30 cellular contexts compared by ENCODE assay signal in genomic region chrX:134573683-134574035, GRCh38.
"Had no signal": no experiment of that assay in that cellular context is flagged by ENCODE, and none has a peak within 500 bp of the region (broad histone marks: within the 10 kb centered on the region; RNA-seq: fewer than 3 reads in every experiment).

No MANE protein-coding gene starts in this region.

- H3K27ac Mint-ChIP-seq: activated CD4-positive, alpha-beta T cell treated with anti-CD3 and anti-CD28 coated beads, Interleukin-2, amount 10 ng/mL, durations not matched to agents 7 days and 5 days; activated CD8-positive, alpha-beta T cell treated with anti-CD3 and anti-CD28 coated beads for 36 hours; activated naive CD4-positive, alpha-beta T cell treated with anti-CD3 and anti-CD28 coated beads, Interleukin-2, amount 50 U/mL, for 24 hours; activated naive CD8-positive, alpha-beta T cell treated with anti-CD3 and anti-CD28 coated beads, Interleukin-2, amount 50 U/mL, for 24 hours; activated T-helper 17 cell treated with anti-CD3 and anti-CD28 coated beads, Interleukin-2, amount 50 U/mL, for 72 hours; dendritic cell treated with granulocyte-macrophage colony-stimulating factor and Interleukin-4, amounts not matched to agents 40 ng/mL and 50 ng/mL, for 4 days; endodermal cell; memory B cell; naive thymus-derived CD8-positive, alpha-beta T cell; neural progenitor cell; T-helper 1 cell treated with Interleukin-12 subunit alpha and Interleukin-12 subunit beta and Interleukin-4 antibody, amounts not matched to agents 30 μg/mL and 1 μg/mL, for 36 hours had no signal

- H3K27me3 Mint-ChIP-seq: activated CD4-positive, alpha-beta T cell treated with anti-CD3 and anti-CD28 coated beads, Interleukin-2, amount 10 ng/mL, durations not matched to agents 7 days and 5 days; activated CD8-positive, alpha-beta T cell treated with anti-CD3 and anti-CD28 coated beads for 36 hours; activated naive CD4-positive, alpha-beta T cell treated with anti-CD3 and anti-CD28 coated beads, Interleukin-2, amount 50 U/mL, for 24 hours had no signal

- H3K9me3 ChIP-seq: esophagus squamous epithelium, psoas muscle, testis, transverse colon had no signal

- FAIRE-seq: bronchial epithelial cell, frontal cortex, kidney had no signal

- H3K27ac ChIP-seq: esophagus squamous epithelium, hepatocyte, neural progenitor cell, parathyroid adenoma, psoas muscle, testis, transverse colon had no signal

- H3K36me3 Mint-ChIP-seq: activated naive CD4-positive, alpha-beta T cell treated with anti-CD3 and anti-CD28 coated beads, Interleukin-2, amount 50 U/mL, for 24 hours; memory B cell; naive thymus-derived CD8-positive, alpha-beta T cell; neural progenitor cell had no signal

- H2AFZ ChIP-seq: hepatocyte, neural progenitor cell, parathyroid adenoma had no signal

- H3K4me3 ChIP-seq: esophagus squamous epithelium, hepatocyte, neural progenitor cell, psoas muscle, smooth muscle cell, testis, transverse colon had no signal

- H3K4me2 ChIP-seq: hepatocyte, neural progenitor cell, smooth muscle cell had no signal

- H3K9ac ChIP-seq: neural progenitor cell, parathyroid adenoma had no signal

- ATAC-seq: activated CD8-positive, alpha-beta T cell treated with anti-CD3 and anti-CD28 coated beads for 36 hours; activated naive CD8-positive, alpha-beta T cell treated with anti-CD3 and anti-CD28 coated beads, Interleukin-2, amount 50 U/mL, for 24 hours; activated T-cell treated with anti-CD3 and anti-CD28 coated beads, Interleukin-2, amount 50 U/mL, for 4 hours; activated T-helper 17 cell treated with anti-CD3 and anti-CD28 coated beads, Interleukin-2, amount 50 U/mL, for 72 hours; left colon; naive thymus-derived CD8-positive, alpha-beta T cell; psoas muscle; stimulated activated naive CD8-positive, alpha-beta T cell treated with anti-CD3 and anti-CD28 coated beads, Interleukin-15, Interleukin-2, amounts not matched to agents 100 U/mL and 50 U/mL, for 24 hours had no signal

- H3K4me1 Mint-ChIP-seq: activated naive CD4-positive, alpha-beta T cell treated with anti-CD3 and anti-CD28 coated beads, Interleukin-2, amount 50 U/mL, for 24 hours; activated naive CD8-positive, alpha-beta T cell treated with anti-CD3 and anti-CD28 coated beads, Interleukin-2, amount 50 U/mL, for 24 hours; activated T-helper 17 cell treated with anti-CD3 and anti-CD28 coated beads, Interleukin-2, amount 50 U/mL, for 72 hours; central memory CD8-positive, alpha-beta T cell; memory B cell had no signal

- H3K9me3 Mint-ChIP-seq: activated CD4-positive, alpha-beta T cell treated with anti-CD3 and anti-CD28 coated beads, Interleukin-2, amount 10 ng/mL, durations not matched to agents 7 days and 5 days; activated CD8-positive, alpha-beta T cell treated with anti-CD3 and anti-CD28 coated beads for 36 hours; activated naive CD4-positive, alpha-beta T cell treated with anti-CD3 and anti-CD28 coated beads, Interleukin-2, amount 50 U/mL, for 24 hours; activated naive CD8-positive, alpha-beta T cell treated with anti-CD3 and anti-CD28 coated beads, Interleukin-2, amount 50 U/mL, for 24 hours; activated T-cell treated with anti-CD3 and anti-CD28 coated beads, Interleukin-2, amount 50 U/mL, for 4 hours; activated T-helper 17 cell treated with anti-CD3 and anti-CD28 coated beads, Interleukin-2, amount 50 U/mL, for 72 hours; central memory CD8-positive, alpha-beta T cell; dendritic cell treated with granulocyte-macrophage colony-stimulating factor and Interleukin-4, amounts not matched to agents 40 ng/mL and 50 ng/mL, for 4 days; memory B cell; naive thymus-derived CD8-positive, alpha-beta T cell; neural progenitor cell; T-helper 1 cell treated with Interleukin-12 subunit alpha and Interleukin-12 subunit beta and Interleukin-4 antibody, amounts not matched to agents 30 μg/mL and 1 μg/mL, for 36 hours had no signal

- H3K27me3 ChIP-seq: hepatocyte, neural progenitor cell, testis, transverse colon had no signal

- H3K4me1 ChIP-seq: esophagus squamous epithelium, parathyroid adenoma, psoas muscle, testis, transverse colon had no signal

- H3K79me2 ChIP-seq: hepatocyte, parathyroid adenoma had no signal

- DNase-seq: activated CD4-positive, alpha-beta T cell treated with anti-CD3 and anti-CD28 coated beads, Interleukin-2, amount 10 ng/mL, durations not matched to agents 7 days and 5 days; activated CD4-positive, CD25-positive, alpha-beta regulatory T cell treated with anti-CD3 and anti-CD28 coated beads, Interleukin-2, amount 50 U/mL, for 72 hours; activated CD8-positive, alpha-beta T cell treated with anti-CD3 and anti-CD28 coated beads for 36 hours; activated naive CD8-positive, alpha-beta T cell treated with anti-CD3 and anti-CD28 coated beads, Interleukin-2, amount 50 U/mL, for 24 hours; activated T-cell treated with anti-CD3 and anti-CD28 coated beads, Interleukin-2, amount 50 U/mL, for 4 hours; amygdala; endodermal cell; esophagus squamous epithelium; kidney; left colon; naive thymus-derived CD8-positive, alpha-beta T cell; occipital lobe; psoas muscle; stimulated activated CD4-positive, alpha-beta T cell treated with anti-CD3 and anti-CD28 coated beads, Interleukin-15, amount 100 ng/mL, for 24 hours; stimulated activated CD4-positive, alpha-beta T cell treated with anti-CD3 and anti-CD28 coated beads, Interleukin-2, amount 100 ng/mL, for 24 hours; stimulated activated naive CD8-positive, alpha-beta T cell treated with anti-CD3 and anti-CD28 coated beads, Interleukin-15, Interleukin-2, amounts not matched to agents 100 U/mL and 50 U/mL, for 24 hours; testis; transverse colon had no signal

- H3K36me3 ChIP-seq: esophagus squamous epithelium, neural progenitor cell, transverse colon had no signal

- H3K4me3 Mint-ChIP-seq: activated CD4-positive, alpha-beta T cell treated with anti-CD3 and anti-CD28 coated beads, Interleukin-2, amount 10 ng/mL, durations not matched to agents 7 days and 5 days; activated CD8-positive, alpha-beta T cell treated with anti-CD3 and anti-CD28 coated beads for 36 hours; activated naive CD4-positive, alpha-beta T cell treated with anti-CD3 and anti-CD28 coated beads, Interleukin-2, amount 50 U/mL, for 24 hours; activated naive CD8-positive, alpha-beta T cell treated with anti-CD3 and anti-CD28 coated beads, Interleukin-2, amount 50 U/mL, for 24 hours; activated T-cell treated with anti-CD3 and anti-CD28 coated beads, Interleukin-2, amount 50 U/mL, for 4 hours; activated T-helper 17 cell treated with anti-CD3 and anti-CD28 coated beads, Interleukin-2, amount 50 U/mL, for 72 hours; central memory CD8-positive, alpha-beta T cell; dendritic cell treated with granulocyte-macrophage colony-stimulating factor and Interleukin-4, amounts not matched to agents 40 ng/mL and 50 ng/mL, for 4 days; endodermal cell; memory B cell; naive thymus-derived CD8-positive, alpha-beta T cell; neural progenitor cell; T-helper 1 cell treated with Interleukin-12 subunit alpha and Interleukin-12 subunit beta and Interleukin-4 antibody, amounts not matched to agents 30 μg/mL and 1 μg/mL, for 36 hours had no signal
